Comparison of ENCODE assay signal across 18 cellular contexts in the genomic region with DNA sequence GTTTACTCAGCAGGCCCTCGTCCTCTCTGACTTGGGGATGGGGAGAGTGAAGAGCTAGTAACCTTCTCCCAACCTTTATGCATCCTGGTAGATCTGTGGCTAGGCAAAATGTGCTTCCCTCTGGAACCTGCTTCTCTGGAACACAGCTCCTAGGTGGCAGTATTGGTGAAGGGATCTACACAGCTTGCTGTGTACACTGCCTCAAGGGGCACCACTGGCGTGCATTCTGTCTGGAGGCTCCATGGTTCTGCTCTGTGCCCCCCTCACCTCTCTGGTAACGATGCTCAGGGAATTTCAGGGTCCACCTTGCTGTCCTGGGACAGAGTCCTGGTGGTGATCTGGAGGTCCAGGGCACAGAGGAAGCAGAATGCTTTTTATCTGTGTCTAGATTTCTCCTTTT. TPM values are rescaled to one million over a fixed set of nuclear protein-coding genes. Genes with fewer than 3 reads are reported as not detected.
DNase-seq lines count a peak whose midpoint lies in the region; ATAC-seq and TF ChIP-seq lines count a peak whose summit lies in the region.
"Had no signal": no experiment of that assay in that cellular context is flagged by ENCODE, and none has a peak within 500 bp of the region (broad histone marks: within the 10 kb centered on the region; RNA-seq: fewer than 3 reads in every experiment).

No MANE protein-coding gene starts in this region.

- peaks cover 10% of the 10 kb centered on the region for H3K27me3 Mint-ChIP-seq in HFFc6 (ENCODE audit: insufficient read depth)

- TF ChIP-seq CTCF in HFFc6 (IDR thresholded peaks at IDR 0.05), result no peak

- no peak overlapping the region for H3K4me3 Mint-ChIP-seq in HFFc6

- in situ Hi-C loops in ACHN (cut with HindIII; ENCODE audit: low pct_ligation_motif_present, low pct_unique_long_range_greater_than_20kb, low sequenced_read_pairs), result no loop called here

- H3K27ac Mint-ChIP-seq in HFFc6, result no peak overlapping the region

- ATAC-seq in HG03457 (IDR thresholded peaks at IDR 0.05; ENCODE audit: unreplicated experiment), result no peak
- ATAC-seq: gastrocnemius medialis, left colon had no signal

- no peaks in the 10 kb centered on the region for H3K9me3 Mint-ChIP-seq in HFFc6

- H3K36me3 Mint-ChIP-seq in HFFc6 (ENCODE audit: low read depth), result no peaks in the 10 kb centered on the region; the same call in 1 of the 2 replicates

- H3K4me1 Mint-ChIP-seq in HFFc6 (ENCODE audit: low read depth), result peaks cover 38% of the 10 kb centered on the region

- peak; percentile 30 for DNase-seq in ACHN
- DNase-seq in DMS53 treated with DMSO at 0.1 percent for 48 hours (lab: John Stamatoyannopoulos, UW; ENCODE audit: unreplicated experiment), result peak; percentile 84
- DNase-seq in NCI-H146 treated with DMSO at 0.1 percent for 48 hours (lab: John Stamatoyannopoulos, UW; ENCODE audit: unreplicated experiment), result peak; percentile 22
- peak; percentile 42 for DNase-seq in cerebellar cortex (ENCODE audit: low spot score)
- DNase-seq in epidermal melanocyte (ENCODE audit: insufficient read length, low spot score), result no peak
- no peak for DNase-seq in HFFc6
- no peak for DNase-seq in cerebellar nuclear complex (lab: John Stamatoyannopoulos, UW)
- DNase-seq: activated CD4-positive, alpha-beta T cell treated with anti-CD3 and anti-CD28 coated beads, Interleukin-2, amount 50 U/mL, for 48 hours; activated naive CD4-positive, alpha-beta T cell treated with anti-CD3 and anti-CD28 coated beads, Interleukin-2, amount 50 U/mL, for 16 hours; activated T-cell treated with anti-CD3 and anti-CD28 coated beads, Interleukin-2, amount 50 U/mL, for 1 hour; AML-193; gastrocnemius medialis; left colon; midbrain; NCI-H2081 treated with DMSO at 0.1 percent for 48 hours; stimulated activated CD4-positive, alpha-beta T cell treated with anti-CD3 and anti-CD28 coated beads, Interleukin-12 subunit alpha, Interleukin-12 subunit beta, amount 100 ng/mL, for 4 hours; T-helper 1 cell had no signal

RNA-seq across cellular contexts. Expression of gene KCNA5, which starts 43.5 kb away (rescaled TPM):
- total RNA-seq in HFFc6 (2021; fragmentation: NEBNext Ultra II Directional; extraction: Animal tissue kit (Norgen Biotek cat#: 25700)), result not detected

Comparison
In these comparisons a context has a peak if more than half of its experiments do, and no peak if none do; other contexts are left out.
1. DNase-seq: peak in ACHN (single experiment), DMS53 treated with DMSO at 0.1 percent for 48 hours (single experiment), NCI-H146 treated with DMSO at 0.1 percent for 48 hours (single experiment) and cerebellar cortex (single experiment); none in epidermal melanocyte (single experiment), HFFc6 (single experiment) and cerebellar nuclear complex (0 of 2).